15 cellular contexts compared by ENCODE assay signal in the genomic region with DNA sequence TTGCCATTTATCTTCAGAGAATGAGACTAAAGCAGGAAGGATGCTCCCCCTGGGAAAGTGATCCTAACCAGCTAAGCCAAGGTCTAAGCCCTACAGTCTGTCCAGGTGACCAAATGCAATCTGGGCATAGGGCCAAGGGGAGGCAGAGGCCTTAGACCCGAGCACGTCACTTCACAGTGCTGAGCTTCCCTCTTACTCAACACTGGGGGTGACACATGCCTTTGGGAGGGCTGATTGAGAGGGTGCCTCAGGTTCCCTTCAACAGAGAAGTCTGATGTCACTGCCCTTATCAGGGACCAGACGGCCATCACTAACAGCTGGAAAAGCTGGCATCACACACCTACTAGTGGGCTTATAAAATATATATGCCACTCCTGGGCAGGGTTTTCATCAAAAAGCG. TPM values are rescaled to one million over a fixed set of nuclear protein-coding genes. Genes with fewer than 3 reads are reported as not detected.
DNase-seq lines count a peak whose midpoint lies in the region; ATAC-seq and TF ChIP-seq lines count a peak whose summit lies in the region.
"Had no signal": no experiment of that assay in that cellular context is flagged by ENCODE, and none has a peak within 500 bp of the region (broad histone marks: within the 10 kb centered on the region; RNA-seq: fewer than 3 reads in every experiment).

No MANE protein-coding gene starts in this region.

- H3K4me1 ChIP-seq in HEK293 (ENCODE audit: control insufficient read depth, insufficient read depth, low read length) (peaks cover 2% of the 10 kb centered on the region; the same call in 1 of the 2 replicates), PC-9 (replicated peaks; ENCODE audit: insufficient read depth) (peaks cover 67% of the 10 kb centered on the region), esophagus (ENCODE audit: control insufficient read depth in 2 of 2, insufficient read depth in 2 of 2, low read length in 1 of 2) (peaks cover 8 to 14% of the 10 kb centered on the region in 2 donors)

- H3K4me3 Mint-ChIP-seq in neural crest cell = peak overlapping the region; percentile 54
- no peak overlapping the region for H3K4me3 Mint-ChIP-seq in chondrocyte (ENCODE audit: unreplicated experiment)
- H3K4me3 Mint-ChIP-seq: activated CD8-positive, alpha-beta T cell treated with anti-CD3 and anti-CD28 coated beads, Interleukin-2, amount 10 ng/mL, durations not matched to agents 7 days and 5 days; stimulated activated naive CD8-positive, alpha-beta T cell treated with anti-CD3 and anti-CD28 coated beads, Interleukin-15, Interleukin-2, amounts not matched to agents 100 ng/mL and 50 ng/mL, for 24 hours had no signal

- no peak overlapping the region for H2AFZ ChIP-seq in PC-9

- H3K9me2 ChIP-seq in PC-9 (ENCODE audit: insufficient read depth) = no peaks in the 10 kb centered on the region

- H3F3A ChIP-seq in PC-9 (ENCODE audit: insufficient read depth, low read depth) = peaks cover 45% of the 10 kb centered on the region

- no peaks in the 10 kb centered on the region for H3K9me3 Mint-ChIP-seq in neural crest cell
- H3K9me3 Mint-ChIP-seq in chondrocyte (ENCODE audit: low read depth) = no peaks in the 10 kb centered on the region
- H3K9me3 Mint-ChIP-seq: naive B cell; stimulated activated naive CD8-positive, alpha-beta T cell treated with anti-CD3 and anti-CD28 coated beads, Interleukin-15, Interleukin-2, amounts not matched to agents 100 ng/mL and 50 ng/mL, for 24 hours had no signal

- DNase-seq in PC-9 (peak; percentile 82 to 96), neural crest cell (ENCODE audit: low read depth, low spot score) (no peak), amniotic stem cell (lab: John Stamatoyannopoulos, UW) (no peak), GOT3 (lab: John Stamatoyannopoulos, UW) (no peak), chondrocyte (ENCODE audit: low spot score) (no peak)
- DNase-seq: activated CD8-positive, alpha-beta T cell treated with anti-CD3 and anti-CD28 coated beads, Interleukin-2, amount 10 ng/mL, durations not matched to agents 7 days and 5 days; DMS79 treated with DMSO at 0.1 percent for 48 hours; naive B cell; NCI-H1694 had no signal

- intact Hi-C loops in PC-9 (cut with micrococcal nuclease; ENCODE audit: unreplicated experiment) = loop anchor here (10.0 kb wide), 1 partner anchor 415 kb away; no protein-coding TSS in a partner anchor

- no peak for ATAC-seq in HG03442 (IDR thresholded peaks at IDR 0.05; ENCODE audit: unreplicated experiment)
- ATAC-seq: activated CD8-positive, alpha-beta T cell treated with anti-CD3 and anti-CD28 coated beads, Interleukin-2, amount 10 ng/mL, durations not matched to agents 7 days and 5 days had no signal

- H3K36me3 ChIP-seq in HEK293 (ENCODE audit: control insufficient read depth in 2 of 2, insufficient read depth in 1 of 2, low read length in 2 of 2) (peaks cover 4 to 16% of the 10 kb centered on the region in 2 experiments; a peak in 2 of 3 replicates), PC-9 (ENCODE audit: low read depth) (no peaks in the 10 kb centered on the region), esophagus (ENCODE audit: control insufficient read depth in 2 of 2, insufficient read depth in 2 of 2, low read length in 1 of 2) (peaks cover 0 to 8% of the 10 kb centered on the region in 2 donors)

- H3K79me2 ChIP-seq in PC-9 (ENCODE audit: low read depth) = peaks cover 27% of the 10 kb centered on the region

- H4K20me1 ChIP-seq in PC-9 (ENCODE audit: insufficient read depth) = peaks cover 3% of the 10 kb centered on the region; the same call in 1 of the 2 replicates

- H3K27me3 ChIP-seq in PC-9 (ENCODE audit: insufficient read depth, low read depth) = no peaks in the 10 kb centered on the region
- H3K27me3 ChIP-seq in esophagus (ENCODE audit: control insufficient read depth in 1 of 2, insufficient read depth in 2 of 2, low read length in 2 of 2) = no peaks in the 10 kb centered on the region

- H3K4me1 Mint-ChIP-seq in neural crest cell = peaks cover 32% of the 10 kb centered on the region
- H3K4me1 Mint-ChIP-seq in chondrocyte (ENCODE audit: low read depth) = peaks cover 57% of the 10 kb centered on the region

- H3K4me2 ChIP-seq in PC-9 = peak overlapping the region; percentile 38

- peaks cover 38% of the 10 kb centered on the region for H3K27me3 Mint-ChIP-seq in neural crest cell (ENCODE audit: low read depth)
- peaks cover 3% of the 10 kb centered on the region for H3K27me3 Mint-ChIP-seq in chondrocyte (ENCODE audit: low read depth)

- H3K27ac Mint-ChIP-seq in neural crest cell (ENCODE audit: unreplicated experiment) (no peak overlapping the region), chondrocyte (ENCODE audit: unreplicated experiment) (no peak overlapping the region)
- H3K27ac Mint-ChIP-seq: activated CD8-positive, alpha-beta T cell treated with anti-CD3 and anti-CD28 coated beads, Interleukin-2, amount 10 ng/mL, durations not matched to agents 7 days and 5 days; stimulated activated naive CD8-positive, alpha-beta T cell treated with anti-CD3 and anti-CD28 coated beads, Interleukin-15, Interleukin-2, amounts not matched to agents 100 ng/mL and 50 ng/mL, for 24 hours had no signal

- H3K4me3 ChIP-seq in HEK293 (ENCODE audit: low read depth, low read length) = no peak overlapping the region
- no peak overlapping the region for H3K4me3 ChIP-seq in PC-9
- H3K4me3 ChIP-seq in esophagus (ENCODE audit: low read depth in 1 of 2, low read length in 2 of 2) = no peak overlapping the region
- H3K4me3 ChIP-seq: heart left ventricle had no signal

- CTCF ChIA-PET in HEK293 (lab: Yijun Ruan, JAX) (interaction anchor here (0.6 to 3.0 kb wide), 6 partner anchors 18 to 47 kb away, joined by 3 to 23 read pairs (median 4); no protein-coding TSS in a partner anchor), PC-9 (lab: Charles Lee) (no interaction called here)

- H3K36me3 Mint-ChIP-seq in neural crest cell (ENCODE audit: low read depth) (no peaks in the 10 kb centered on the region), chondrocyte (ENCODE audit: low read depth) (peaks cover 2% of the 10 kb centered on the region)

- BruUV-seq in PC-9 (replicated peaks; lab: Mats Ljungman, UMichigan) = no TSS peak

- POLR2A ChIA-PET in HEK293 (lab: Yijun Ruan, JAX) = interaction anchor here (1.1 kb wide), 1 partner anchor 22 kb away, joined by 3 read pairs; no protein-coding TSS in a partner anchor
- POLR2A ChIA-PET in PC-9 (lab: Charles Lee; ENCODE audit: unreplicated experiment) = interaction anchor here (0.6 kb wide), 1 partner anchor 418 kb away, joined by 3 read pairs; no protein-coding TSS in a partner anchor

- TF ChIP-seq CTCF in HEK293 (tag by site-specific recombination; IDR thresholded peaks at IDR 0.05) = no peak
- TF ChIP-seq CTCF in PC-9 (conservative IDR thresholded peaks at IDR 0.05) = no peak
- TF ChIP-seq CTCF in neural crest cell (conservative IDR thresholded peaks at IDR 0.05) = no peak
- no peak for TF ChIP-seq CTCF in chondrocyte (IDR thresholded peaks at IDR 0.05)

- WGBS in esophagus, 2 donors = 52 to 53% methylated on average over 4 of the region's 4 CpGs

- H3K9me3 ChIP-seq in HEK293 (ENCODE audit: control insufficient read depth, insufficient read depth, low read depth, low read length) (no peaks in the 10 kb centered on the region), PC-9 (ENCODE audit: insufficient read depth, low read depth) (no peaks in the 10 kb centered on the region), esophagus (ENCODE audit: control insufficient read depth in 2 of 2, insufficient read depth in 1 of 2, low read depth in 1 of 2, low read length in 1 of 2) (no peaks in the 10 kb centered on the region)
- H3K9me3 ChIP-seq: heart left ventricle had no signal

- H3K27ac ChIP-seq in HEK293 (ENCODE audit: extremely low read depth, low read depth, low read length) (no peak overlapping the region), PC-9 (peak overlapping the region; percentile 61), esophagus (ENCODE audit: low read depth in 2 of 2, low read length in 1 of 2) (peak overlapping the region; percentile 52 to 67)

TF ChIP-seq in HEK293, 187 proteins besides CTCF, POLR2A, EP300 and RAD21 (continues in another document):
- no peak for TF ChIP-seq HOXD13 (CRISPR knock-in tag; IDR thresholded peaks at IDR 0.05; ENCODE audit: borderline replicate concordance)
- TF ChIP-seq GLI4 (tag by site-specific recombination; IDR thresholded peaks at IDR 0.05) = no peak
- no peak for TF ChIP-seq ZNF514 (tag by site-specific recombination; IDR thresholded peaks at IDR 0.05)
- peak; percentile 48; the same call in 1 of the 2 replicates for TF ChIP-seq PATZ1 (tag by site-specific recombination; IDR thresholded peaks at IDR 0.05)
- TF ChIP-seq ZNF2 (tag by site-specific recombination; IDR thresholded peaks at IDR 0.05) = no peak

RNA-seq across cellular contexts. Expression of gene CIAO2B, which starts 4.0 kb away (rescaled TPM):
- total RNA-seq in PC-9 (2021) = 81.7 and 87.1 TPM in 2 replicates
- 100 to 1,000 TPM; 139 to 266 TPM for polyA plus RNA-seq in esophagus
- total RNA-seq in neural crest cell = 73.8 and 77.5 TPM in 2 replicates
- total RNA-seq in chondrocyte = 55.9 to 64.9 TPM (median 61.3 TPM) in 3 replicates

RNA-seq across cellular contexts. Expression of gene RRAD, which starts 4.9 kb away (rescaled TPM):
- total RNA-seq in PC-9 (2021) (0.24 TPM in 1 of 2 replicates, not detected in the other), neural crest cell (0.20 and 0.54 TPM in 2 replicates), chondrocyte (0.75 to 6.5 TPM (median 4.4 TPM) in 3 replicates)
- polyA plus RNA-seq in esophagus = 100 to 1,000 TPM in 1 of 2 donors, 10 to 100 TPM in 1; 93.6 to 125 TPM
- total RNA-seq: SK-MEL-5 had no signal

RNA-seq across cellular contexts. Expression of gene CES2, which starts 5.1 kb away (rescaled TPM):
- total RNA-seq in PC-9 (2021) (32.8 and 35.1 TPM in 2 replicates), neural crest cell (50.1 and 52.5 TPM in 2 replicates), chondrocyte (25.2 to 27.9 TPM (median 26.0 TPM) in 3 replicates)
- polyA plus RNA-seq in esophagus = 100 to 1,000 TPM; 120 to 128 TPM

RNA-seq across cellular contexts. Expression of gene CDH16, which starts 11.5 kb away (rescaled TPM):
- total RNA-seq in PC-9 (2021) (not detected in 2 replicates), neural crest cell (not detected in 2 replicates), chondrocyte (not detected in 3 replicates)
- 1 to 10 TPM; 6.1 to 6.5 TPM for polyA plus RNA-seq in esophagus
- total RNA-seq: activated CD8-positive, alpha-beta T cell treated with anti-CD3 and anti-CD28 coated beads, Interleukin-2, amount 10 ng/mL, durations not matched to agents 7 days and 5 days; SK-MEL-5 had no signal

RNA-seq across cellular contexts. Expression of gene CES3, which starts 30.9 kb away (rescaled TPM):
- total RNA-seq in PC-9 (2021) (9.1 and 10.1 TPM in 2 replicates), neural crest cell (2.4 and 3.2 TPM in 2 replicates), chondrocyte (0.12 to 0.75 TPM (median 0.13 TPM) in 3 replicates)
- polyA plus RNA-seq in esophagus = 1 to 10 TPM; 1.8 to 4.8 TPM

Comparison
In these comparisons a context has a peak if more than half of its experiments do, and no peak if none do; other contexts are left out.
1. DNase-seq: peak in PC-9 (2 of 2); none in neural crest cell (single experiment), amniotic stem cell (single experiment), GOT3 (single experiment) and chondrocyte (single experiment).